ENCODE assay signal across 8 cellular contexts in the genomic region with DNA sequence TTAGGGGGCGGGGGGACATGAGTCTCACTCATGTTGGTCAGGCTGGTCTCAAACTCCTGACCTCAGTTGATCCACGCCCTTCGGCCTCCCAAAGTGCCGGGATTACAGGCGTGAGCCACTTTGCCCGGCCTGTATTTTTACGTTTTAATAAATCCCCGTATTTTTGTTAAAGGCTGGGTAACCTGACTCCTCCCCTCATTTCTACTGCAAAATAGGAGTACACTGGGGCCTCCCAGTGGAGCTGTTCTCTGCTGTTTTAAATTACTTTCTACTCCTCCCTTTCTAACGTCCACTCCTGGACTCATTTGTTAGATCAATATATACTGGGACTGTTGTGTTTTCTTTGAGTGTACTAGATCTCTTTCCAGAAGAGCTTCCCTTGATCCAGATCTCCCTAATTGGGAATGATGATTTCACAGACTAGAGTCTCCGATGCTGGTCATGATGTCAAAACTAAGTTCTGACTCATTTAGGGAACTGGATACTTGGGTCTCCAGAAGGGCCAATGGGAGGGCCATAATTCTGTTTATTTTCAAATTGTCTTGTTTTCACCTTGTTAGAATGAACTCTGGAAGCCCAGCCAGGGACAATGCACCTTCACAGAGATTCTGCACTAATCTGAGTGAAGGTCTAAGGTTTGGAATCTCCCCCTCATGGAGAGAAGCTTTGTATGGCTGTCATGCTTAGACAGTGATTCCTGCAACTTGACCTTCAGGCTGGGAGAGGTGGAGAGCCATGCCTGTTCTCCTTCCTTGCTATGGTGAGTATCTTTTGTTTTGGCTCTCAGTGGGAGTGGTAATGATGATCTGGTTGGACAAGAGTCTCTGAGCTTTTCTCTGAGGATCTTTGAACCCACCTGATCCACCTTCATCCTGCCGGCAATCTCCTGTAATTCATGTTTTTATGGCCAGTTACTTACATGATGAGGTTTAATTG. TPM values are rescaled to one million over a fixed set of nuclear protein-coding genes. Genes with fewer than 3 reads are reported as not detected.
DNase-seq lines count a peak whose midpoint lies in the region; ATAC-seq lines count a peak whose summit lies in the region.

No MANE protein-coding gene starts in this region.

- H3K9me3 ChIP-seq in iPS-15b (ENCODE audit: control insufficient read depth, insufficient read depth, low read length) = no peaks in the 10 kb centered on the region

- H3K27ac Mint-ChIP-seq in activated T-cell treated with anti-CD3 and anti-CD28 coated beads, Interleukin-2, amount 50 U/mL, for 72 hours = peak overlapping the region; percentile 97
- peak overlapping the region; percentile 100 for H3K27ac Mint-ChIP-seq in activated T-helper 1 cell treated with anti-CD3 and anti-CD28 coated beads, Interleukin-12 subunit alpha, Interleukin-12 subunit beta, Interleukin-2, Interleukin-4 antibody, amounts not matched to agents 30 ng/mL and 10 ng/mL and 1 ng/mL, durations not matched to agents 14 hours and 24 hours and 36 hours
- peak overlapping the region; percentile 98 to 100 for H3K27ac Mint-ChIP-seq in stimulated activated naive CD8-positive, alpha-beta T cell treated with anti-CD3 and anti-CD28 coated beads, Interleukin-15, amount 100 ng/mL, for 72 hours

- H3K4me3 ChIP-seq in iPS-15b (ENCODE audit: low read depth, low read length) = peak overlapping the region; percentile 99

- H3K4me1 Mint-ChIP-seq in activated T-cell treated with anti-CD3 and anti-CD28 coated beads, Interleukin-2, amount 50 U/mL, for 72 hours (ENCODE audit: low read depth) = peaks cover 54% of the 10 kb centered on the region
- peaks cover 49% of the 10 kb centered on the region for H3K4me1 Mint-ChIP-seq in activated T-helper 1 cell treated with anti-CD3 and anti-CD28 coated beads, Interleukin-12 subunit alpha, Interleukin-12 subunit beta, Interleukin-2, Interleukin-4 antibody, amounts not matched to agents 30 ng/mL and 10 ng/mL and 1 ng/mL, durations not matched to agents 14 hours and 24 hours and 36 hours (ENCODE audit: low read depth)
- H3K4me1 Mint-ChIP-seq in stimulated activated naive CD8-positive, alpha-beta T cell treated with anti-CD3 and anti-CD28 coated beads, Interleukin-15, amount 100 ng/mL, for 72 hours = peaks cover 54% of the 10 kb centered on the region

- DNase-seq in activated T-cell treated with anti-CD3 and anti-CD28 coated beads, Interleukin-2, amount 50 U/mL, for 72 hours = no peak
- DNase-seq in activated T-cell treated with anti-CD3 and anti-CD28 coated beads for 4 hours (no peak), amniotic stem cell (lab: John Stamatoyannopoulos, UW) (no peak), head of caudate nucleus (no peak)
- DNase-seq in activated T-helper 1 cell treated with anti-CD3 and anti-CD28 coated beads, Interleukin-12 subunit alpha, Interleukin-12 subunit beta, Interleukin-2, Interleukin-4 antibody, amounts not matched to agents 30 ng/mL and 10 ng/mL and 1 ng/mL, durations not matched to agents 14 hours and 24 hours and 36 hours (ENCODE audit: low spot score) = no peak
- DNase-seq in stimulated activated naive CD8-positive, alpha-beta T cell treated with anti-CD3 and anti-CD28 coated beads, Interleukin-15, amount 100 ng/mL, for 72 hours = no peak

- peaks cover 50% of the 10 kb centered on the region for H3K36me3 ChIP-seq in iPS-15b (ENCODE audit: control insufficient read depth, insufficient read depth, low read length)

- no peaks in the 10 kb centered on the region for H3K27me3 ChIP-seq in iPS-15b (ENCODE audit: control insufficient read depth, insufficient read depth, low read length)

- no peaks in the 10 kb centered on the region for H3K4me1 ChIP-seq in iPS-15b (ENCODE audit: control insufficient read depth, insufficient read depth, low read length)

- intact Hi-C loops in activated T-helper 1 cell treated with anti-CD3 and anti-CD28 coated beads, Interleukin-12 subunit alpha, Interleukin-12 subunit beta, Interleukin-2, Interleukin-4 antibody, amounts not matched to agents 30 ng/mL and 10 ng/mL and 1 ng/mL, durations not matched to agents 14 hours and 24 hours and 36 hours (cut with micrococcal nuclease) = no loop called here
- intact Hi-C loops in head of caudate nucleus (cut with DNase I) = no loop called here

- peak overlapping the region; percentile 99 for H3K9ac ChIP-seq in iPS-15b (ENCODE audit: low read depth, low read length)

- H3K4me3 Mint-ChIP-seq in activated T-cell treated with anti-CD3 and anti-CD28 coated beads, Interleukin-2, amount 50 U/mL, for 72 hours = peak overlapping the region; percentile 86 to 97
- peak overlapping the region; percentile 94 for H3K4me3 Mint-ChIP-seq in activated T-helper 1 cell treated with anti-CD3 and anti-CD28 coated beads, Interleukin-12 subunit alpha, Interleukin-12 subunit beta, Interleukin-2, Interleukin-4 antibody, amounts not matched to agents 30 ng/mL and 10 ng/mL and 1 ng/mL, durations not matched to agents 14 hours and 24 hours and 36 hours
- peak overlapping the region; percentile 93 to 100 for H3K4me3 Mint-ChIP-seq in stimulated activated naive CD8-positive, alpha-beta T cell treated with anti-CD3 and anti-CD28 coated beads, Interleukin-15, amount 100 ng/mL, for 72 hours

- no peaks in the 10 kb centered on the region for H3K27me3 Mint-ChIP-seq in activated T-cell treated with anti-CD3 and anti-CD28 coated beads, Interleukin-2, amount 50 U/mL, for 72 hours (ENCODE audit: low read depth)
- no peaks in the 10 kb centered on the region for H3K27me3 Mint-ChIP-seq in activated T-helper 1 cell treated with anti-CD3 and anti-CD28 coated beads, Interleukin-12 subunit alpha, Interleukin-12 subunit beta, Interleukin-2, Interleukin-4 antibody, amounts not matched to agents 30 ng/mL and 10 ng/mL and 1 ng/mL, durations not matched to agents 14 hours and 24 hours and 36 hours (ENCODE audit: insufficient read depth)
- H3K27me3 Mint-ChIP-seq in stimulated activated naive CD8-positive, alpha-beta T cell treated with anti-CD3 and anti-CD28 coated beads, Interleukin-15, amount 100 ng/mL, for 72 hours = no peaks in the 10 kb centered on the region

- no peaks in the 10 kb centered on the region for H3K9me3 Mint-ChIP-seq in activated T-cell treated with anti-CD3 and anti-CD28 coated beads, Interleukin-2, amount 50 U/mL, for 72 hours
- H3K9me3 Mint-ChIP-seq in activated T-helper 1 cell treated with anti-CD3 and anti-CD28 coated beads, Interleukin-12 subunit alpha, Interleukin-12 subunit beta, Interleukin-2, Interleukin-4 antibody, amounts not matched to agents 30 ng/mL and 10 ng/mL and 1 ng/mL, durations not matched to agents 14 hours and 24 hours and 36 hours = no peaks in the 10 kb centered on the region
- H3K9me3 Mint-ChIP-seq in stimulated activated naive CD8-positive, alpha-beta T cell treated with anti-CD3 and anti-CD28 coated beads, Interleukin-15, amount 100 ng/mL, for 72 hours = no peaks in the 10 kb centered on the region

- no peak for ATAC-seq in activated T-cell treated with anti-CD3 and anti-CD28 coated beads, Interleukin-2, amount 50 U/mL, for 72 hours (replicated peaks in 1 of 2)
- ATAC-seq in stimulated activated naive CD8-positive, alpha-beta T cell treated with anti-CD3 and anti-CD28 coated beads, Interleukin-15, amount 100 ng/mL, for 72 hours = no peak
- no peak for ATAC-seq in GM19324 (IDR thresholded peaks at IDR 0.05; ENCODE audit: low FRiP score, unreplicated experiment)

- H3K36me3 Mint-ChIP-seq in activated T-cell treated with anti-CD3 and anti-CD28 coated beads, Interleukin-2, amount 50 U/mL, for 72 hours (ENCODE audit: insufficient read depth in 2 of 2) = peaks cover 23 to 46% of the 10 kb centered on the region in 2 donors
- peaks cover 54% of the 10 kb centered on the region for H3K36me3 Mint-ChIP-seq in activated T-helper 1 cell treated with anti-CD3 and anti-CD28 coated beads, Interleukin-12 subunit alpha, Interleukin-12 subunit beta, Interleukin-2, Interleukin-4 antibody, amounts not matched to agents 30 ng/mL and 10 ng/mL and 1 ng/mL, durations not matched to agents 14 hours and 24 hours and 36 hours (ENCODE audit: low read depth)

RNA-seq across cellular contexts. Expression of a gene that starts 9.4 kb away (rescaled TPM):
- 10 to 100 TPM; 31.6 to 44.9 TPM for total RNA-seq in activated T-cell treated with anti-CD3 and anti-CD28 coated beads, Interleukin-2, amount 50 U/mL, for 72 hours
- 152 and 155 TPM in 2 replicates for total RNA-seq in activated T-helper 1 cell treated with anti-CD3 and anti-CD28 coated beads, Interleukin-12 subunit alpha, Interleukin-12 subunit beta, Interleukin-2, Interleukin-4 antibody, amounts not matched to agents 30 ng/mL and 10 ng/mL and 1 ng/mL, durations not matched to agents 14 hours and 24 hours and 36 hours

RNA-seq across cellular contexts. Expression of a gene that starts 21.6 kb away (rescaled TPM):
- total RNA-seq in activated T-cell treated with anti-CD3 and anti-CD28 coated beads, Interleukin-2, amount 50 U/mL, for 72 hours = 10 to 100 TPM; 16.5 to 37.6 TPM
- total RNA-seq in activated T-helper 1 cell treated with anti-CD3 and anti-CD28 coated beads, Interleukin-12 subunit alpha, Interleukin-12 subunit beta, Interleukin-2, Interleukin-4 antibody, amounts not matched to agents 30 ng/mL and 10 ng/mL and 1 ng/mL, durations not matched to agents 14 hours and 24 hours and 36 hours = 173 and 175 TPM in 2 replicates

RNA-seq across cellular contexts. Expression of a gene that starts 21.9 kb away (rescaled TPM):
- total RNA-seq in activated T-cell treated with anti-CD3 and anti-CD28 coated beads, Interleukin-2, amount 50 U/mL, for 72 hours = 1 to 10 TPM; 2.9 to 3.1 TPM
- 2.2 and 2.9 TPM in 2 replicates for total RNA-seq in activated T-helper 1 cell treated with anti-CD3 and anti-CD28 coated beads, Interleukin-12 subunit alpha, Interleukin-12 subunit beta, Interleukin-2, Interleukin-4 antibody, amounts not matched to agents 30 ng/mL and 10 ng/mL and 1 ng/mL, durations not matched to agents 14 hours and 24 hours and 36 hours

RNA-seq across cellular contexts. Expression of a gene that starts 25.7 kb away (rescaled TPM):
- 10 to 100 TPM; 24.0 to 27.1 TPM for total RNA-seq in activated T-cell treated with anti-CD3 and anti-CD28 coated beads, Interleukin-2, amount 50 U/mL, for 72 hours
- 22.1 and 24.3 TPM in 2 replicates for total RNA-seq in activated T-helper 1 cell treated with anti-CD3 and anti-CD28 coated beads, Interleukin-12 subunit alpha, Interleukin-12 subunit beta, Interleukin-2, Interleukin-4 antibody, amounts not matched to agents 30 ng/mL and 10 ng/mL and 1 ng/mL, durations not matched to agents 14 hours and 24 hours and 36 hours

RNA-seq across cellular contexts. Expression of a gene that starts 30.2 kb away (rescaled TPM):
- 100 to 1,000 TPM; 122 to 123 TPM for total RNA-seq in activated T-cell treated with anti-CD3 and anti-CD28 coated beads, Interleukin-2, amount 50 U/mL, for 72 hours
- 136 and 137 TPM in 2 replicates for total RNA-seq in activated T-helper 1 cell treated with anti-CD3 and anti-CD28 coated beads, Interleukin-12 subunit alpha, Interleukin-12 subunit beta, Interleukin-2, Interleukin-4 antibody, amounts not matched to agents 30 ng/mL and 10 ng/mL and 1 ng/mL, durations not matched to agents 14 hours and 24 hours and 36 hours
